Comparison of ENCODE assay signal across 10 cellular contexts in the genomic region with DNA sequence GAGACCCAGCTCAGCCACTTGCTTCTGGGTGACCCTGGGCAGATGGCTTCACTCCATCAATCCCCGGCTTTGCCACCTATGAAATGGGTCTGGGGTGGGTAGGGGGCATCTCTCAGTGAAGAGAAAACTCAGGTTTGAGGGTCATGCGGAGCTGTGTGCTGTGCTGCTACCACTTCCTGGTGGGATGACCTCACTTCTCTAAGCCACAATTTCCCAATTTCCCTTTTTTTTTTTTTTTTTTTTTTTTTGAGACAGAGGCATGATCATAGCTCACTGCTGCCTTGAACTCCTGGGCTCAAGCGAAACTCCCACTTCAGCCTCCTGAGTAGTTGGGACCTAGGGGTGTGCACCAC.
DNase-seq lines count a peak whose midpoint lies in the region; ATAC-seq lines count a peak whose summit lies in the region.
"Had no signal": no experiment of that assay in that cellular context is flagged by ENCODE, and none has a peak within 500 bp of the region (broad histone marks: within the 10 kb centered on the region; RNA-seq: fewer than 3 reads in every experiment).

No MANE protein-coding gene starts in this region.

- H3K27ac ChIP-seq in duodenal mucosa (ENCODE audit: low read depth, low read length) (peak overlapping the region; percentile 80), rectal smooth muscle tissue (ENCODE audit: low read depth, low read length) (peak overlapping the region; percentile 11)

- H3K9ac ChIP-seq in duodenal mucosa (ENCODE audit: low read depth in 1 of 2, low read length in 2 of 2) (peak overlapping the region; percentile 55 to 73), rectal smooth muscle tissue (ENCODE audit: low read length) (no peak overlapping the region)

- peak overlapping the region; percentile 37 to 44 for H3K4me3 ChIP-seq in duodenal mucosa (ENCODE audit: low read depth in 1 of 2, low read length in 2 of 2)
- H3K4me3 ChIP-seq in rectal smooth muscle tissue (ENCODE audit: low read length) = no peak overlapping the region

- no peaks in the 10 kb centered on the region for H3K27me3 ChIP-seq in duodenal mucosa (ENCODE audit: control insufficient read depth in 1 of 2, insufficient read depth in 2 of 2, low read length in 2 of 2)
- no peaks in the 10 kb centered on the region for H3K27me3 ChIP-seq in rectal smooth muscle tissue (ENCODE audit: control insufficient read depth, insufficient read depth, low read length)

- no peak for ATAC-seq in GM19328 (IDR thresholded peaks at IDR 0.05; ENCODE audit: unreplicated experiment)

- H3K36me3 ChIP-seq in duodenal mucosa (ENCODE audit: control insufficient read depth in 1 of 2, insufficient read depth in 2 of 2, low read length in 2 of 2) (no peaks in the 10 kb centered on the region), rectal smooth muscle tissue (ENCODE audit: control insufficient read depth, insufficient read depth, low read length) (no peaks in the 10 kb centered on the region)

- H3K27ac Mint-ChIP-seq in activated naive CD4-positive, alpha-beta T cell treated with anti-CD3 and anti-CD28 coated beads, Interleukin-2, amount 10 ng/mL, durations not matched to agents 7 days and 5 days = no peak overlapping the region
- H3K27ac Mint-ChIP-seq: progenitor cell of endocrine pancreas had no signal

- H3K9me3 Mint-ChIP-seq in activated naive CD4-positive, alpha-beta T cell treated with anti-CD3 and anti-CD28 coated beads, Interleukin-2, amount 10 ng/mL, durations not matched to agents 7 days and 5 days = no peaks in the 10 kb centered on the region
- H3K9me3 Mint-ChIP-seq: immature natural killer cell had no signal

- peaks cover 29% of the 10 kb centered on the region for H3K27me3 Mint-ChIP-seq in activated naive CD4-positive, alpha-beta T cell treated with anti-CD3 and anti-CD28 coated beads, Interleukin-2, amount 10 ng/mL, durations not matched to agents 7 days and 5 days

- H3K4me1 ChIP-seq in duodenal mucosa (ENCODE audit: control insufficient read depth in 1 of 2, insufficient read depth in 2 of 2, low read length in 2 of 2) = peaks cover 24 to 37% of the 10 kb centered on the region in 2 donors
- H3K4me1 ChIP-seq in rectal smooth muscle tissue (ENCODE audit: control insufficient read depth, insufficient read depth, low read length) = no peaks in the 10 kb centered on the region

- CTCF ChIA-PET in activated naive CD4-positive, alpha-beta T cell treated with anti-CD3 and anti-CD28 coated beads, Interleukin-2, amount 10 ng/mL, durations not matched to agents 7 days and 5 days (lab: Charles Lee) = interaction anchor here (1.3 kb wide), 1 partner anchor 71 kb away, joined by 3 read pairs; no protein-coding TSS in a partner anchor

- peak; percentile 53 for DNase-seq in EH (ENCODE audit: low read depth)
- peak; percentile 72 for DNase-seq in NOMO-1 treated with DMSO at 0.1 percent for 48 hours (lab: John Stamatoyannopoulos, UW; ENCODE audit: unreplicated experiment)
- no peak for DNase-seq in germinal center (ENCODE audit: low spot score)
- no peak for DNase-seq in GOT3 (lab: John Stamatoyannopoulos, UW)
- DNase-seq in activated naive CD4-positive, alpha-beta T cell treated with anti-CD3 and anti-CD28 coated beads, Interleukin-2, amount 10 ng/mL, durations not matched to agents 7 days and 5 days = no peak
- DNase-seq: immature natural killer cell had no signal

- H3K4me3 Mint-ChIP-seq in activated naive CD4-positive, alpha-beta T cell treated with anti-CD3 and anti-CD28 coated beads, Interleukin-2, amount 10 ng/mL, durations not matched to agents 7 days and 5 days = no peak overlapping the region
- H3K4me3 Mint-ChIP-seq: immature natural killer cell had no signal

- H3K9me3 ChIP-seq in duodenal mucosa (ENCODE audit: control insufficient read depth in 1 of 2, low read length in 2 of 2) = no peaks in the 10 kb centered on the region

- no peaks in the 10 kb centered on the region for H3K36me3 Mint-ChIP-seq in activated naive CD4-positive, alpha-beta T cell treated with anti-CD3 and anti-CD28 coated beads, Interleukin-2, amount 10 ng/mL, durations not matched to agents 7 days and 5 days
- H3K36me3 Mint-ChIP-seq: immature natural killer cell had no signal

- H3K4me1 Mint-ChIP-seq in activated naive CD4-positive, alpha-beta T cell treated with anti-CD3 and anti-CD28 coated beads, Interleukin-2, amount 10 ng/mL, durations not matched to agents 7 days and 5 days = peaks cover 32% of the 10 kb centered on the region

Comparison
In these comparisons a context has a peak if more than half of its experiments do, and no peak if none do; other contexts are left out.
1. DNase-seq: peak in EH (single experiment) and NOMO-1 treated with DMSO at 0.1 percent for 48 hours (single experiment); none in germinal center (single experiment), GOT3 (single experiment) and activated naive CD4-positive, alpha-beta T cell treated with anti-CD3 and anti-CD28 coated beads, Interleukin-2, amount 10 ng/mL, durations not matched to agents 7 days and 5 days (single experiment).